12 cellular contexts compared by ENCODE assay signal in genomic region chr2:53130441-53130943, GRCh38.
A peak's percentile ranks its signal among the peaks of the same experiment; 100 is the strongest.
DNase-seq lines count a peak whose midpoint lies in the region; ATAC-seq and TF ChIP-seq lines count a peak whose summit lies in the region.
"Had no signal": no experiment of that assay in that cellular context is flagged by ENCODE, and none has a peak within 500 bp of the region (broad histone marks: within the 10 kb centered on the region; RNA-seq: fewer than 3 reads in every experiment).

No MANE protein-coding gene starts in this region.

- H3K4me3 ChIP-seq in BJ (ENCODE audit: low read depth, low read length) = no peak overlapping the region
- no peak overlapping the region for H3K4me3 ChIP-seq in astrocyte of the cerebellum (ENCODE audit: low read depth, low read length)

- CTCF ChIA-PET in BJ (lab: Yijun Ruan, JAX) = no interaction called here
- CTCF ChIA-PET in activated CD8-positive, alpha-beta T cell treated with anti-CD3 and anti-CD28 coated beads for 36 hours (lab: Charles Lee) = no interaction called here

- H3K27ac Mint-ChIP-seq in activated CD8-positive, alpha-beta T cell treated with anti-CD3 and anti-CD28 coated beads for 36 hours = no peak overlapping the region
- H3K27ac Mint-ChIP-seq: naive thymus-derived CD8-positive, alpha-beta T cell; stimulated activated memory B cell treated with anti-CD40 and anti-IgM and Interleukin-4, amounts not matched to agents 10 μg/mL and 1 μg/mL and 100 μg/mL, for 72 hours had no signal

- no peaks in the 10 kb centered on the region for H3K9me3 Mint-ChIP-seq in activated CD8-positive, alpha-beta T cell treated with anti-CD3 and anti-CD28 coated beads for 36 hours
- H3K9me3 Mint-ChIP-seq: stimulated activated memory B cell treated with anti-CD40 and anti-IgM and Interleukin-4, amounts not matched to agents 10 μg/mL and 1 μg/mL and 100 μg/mL, for 72 hours had no signal

- H3K36me3 ChIP-seq in BJ (ENCODE audit: control insufficient read depth, insufficient read depth, low read length) = no peaks in the 10 kb centered on the region

- no peaks in the 10 kb centered on the region for H3K36me3 Mint-ChIP-seq in activated CD8-positive, alpha-beta T cell treated with anti-CD3 and anti-CD28 coated beads for 36 hours (ENCODE audit: low read depth)
- H3K36me3 Mint-ChIP-seq: naive thymus-derived CD8-positive, alpha-beta T cell; stimulated activated memory B cell treated with anti-CD40 and anti-IgM and Interleukin-4, amounts not matched to agents 10 μg/mL and 1 μg/mL and 100 μg/mL, for 72 hours had no signal

- intact Hi-C loops in activated CD8-positive, alpha-beta T cell treated with anti-CD3 and anti-CD28 coated beads for 36 hours (cut with micrococcal nuclease) = no loop called here

- in situ Hi-C loops in astrocyte of the cerebellum (cut with HindIII; ENCODE audit: low sequenced_read_pairs) = no loop called here

- no peaks in the 10 kb centered on the region for H3K27me3 ChIP-seq in BJ (ENCODE audit: control insufficient read depth, insufficient read depth, low read length)

- no peak overlapping the region for H3K4me3 Mint-ChIP-seq in activated CD8-positive, alpha-beta T cell treated with anti-CD3 and anti-CD28 coated beads for 36 hours
- H3K4me3 Mint-ChIP-seq: naive thymus-derived CD8-positive, alpha-beta T cell; stimulated activated memory B cell treated with anti-CD40 and anti-IgM and Interleukin-4, amounts not matched to agents 10 μg/mL and 1 μg/mL and 100 μg/mL, for 72 hours had no signal

- POLR2A ChIA-PET in BJ (lab: Charles Lee) = no interaction called here
- POLR2A ChIA-PET in activated CD8-positive, alpha-beta T cell treated with anti-CD3 and anti-CD28 coated beads for 36 hours (lab: Charles Lee) = no interaction called here

- DNase-seq in BJ (ENCODE audit: low read depth) (peak; percentile 33), astrocyte of the cerebellum (ENCODE audit: low read depth) (peak; percentile 11), iris pigment epithelial cell (ENCODE audit: low read depth) (peak; percentile 82), hippocampal formation (lab: John Stamatoyannopoulos, UW) (no peak)
- no peak for DNase-seq in activated effector memory CD4-positive, alpha-beta T cell treated with Interleukin-2 at 50 U/mL for 16 hours
- DNase-seq in activated CD8-positive, alpha-beta T cell treated with anti-CD3 and anti-CD28 coated beads for 36 hours = no peak
- no peak for DNase-seq in activated naive CD4-positive, alpha-beta T cell (lab: John Stamatoyannopoulos, UW)
- DNase-seq: activated naive CD4-positive, alpha-beta T cell treated with Interleukin-2 at 50 U/mL for 16 hours; naive thymus-derived CD8-positive, alpha-beta T cell; NCI-H2081 treated with DMSO at 0.1 percent for 48 hours had no signal

- TF ChIP-seq CTCF in BJ (IDR thresholded peaks at IDR 0.05; ENCODE audit: insufficient read depth, low read depth, low read length) (no peak), astrocyte of the cerebellum (IDR thresholded peaks at IDR 0.05; ENCODE audit: low read depth, low read length, missing control alignments) (no peak)
- no peak for TF ChIP-seq CTCF in activated CD8-positive, alpha-beta T cell treated with anti-CD3 and anti-CD28 coated beads for 36 hours (IDR thresholded peaks at IDR 0.05)

- ATAC-seq in HG03442 (IDR thresholded peaks at IDR 0.05; ENCODE audit: unreplicated experiment) = peak; percentile 55
- ATAC-seq in activated CD8-positive, alpha-beta T cell treated with anti-CD3 and anti-CD28 coated beads for 36 hours = no peak
- ATAC-seq: naive thymus-derived CD8-positive, alpha-beta T cell; stimulated activated memory B cell treated with anti-CD40 and anti-IgM and Interleukin-4, amounts not matched to agents 10 μg/mL and 1 μg/mL and 100 μg/mL, for 72 hours had no signal

- H3K4me1 Mint-ChIP-seq in activated CD8-positive, alpha-beta T cell treated with anti-CD3 and anti-CD28 coated beads for 36 hours (ENCODE audit: low read depth) = no peaks in the 10 kb centered on the region
- H3K4me1 Mint-ChIP-seq: naive thymus-derived CD8-positive, alpha-beta T cell; stimulated activated memory B cell treated with anti-CD40 and anti-IgM and Interleukin-4, amounts not matched to agents 10 μg/mL and 1 μg/mL and 100 μg/mL, for 72 hours had no signal

- no peaks in the 10 kb centered on the region for H3K27me3 Mint-ChIP-seq in activated CD8-positive, alpha-beta T cell treated with anti-CD3 and anti-CD28 coated beads for 36 hours
- H3K27me3 Mint-ChIP-seq: naive thymus-derived CD8-positive, alpha-beta T cell; stimulated activated memory B cell treated with anti-CD40 and anti-IgM and Interleukin-4, amounts not matched to agents 10 μg/mL and 1 μg/mL and 100 μg/mL, for 72 hours had no signal

Comparison
In these comparisons a context has a peak if more than half of its experiments do, and no peak if none do; other contexts are left out.
1. DNase-seq: peak in BJ (single experiment), astrocyte of the cerebellum (single experiment) and iris pigment epithelial cell (single experiment); none in hippocampal formation (0 of 2), activated effector memory CD4-positive, alpha-beta T cell treated with Interleukin-2 at 50 U/mL for 16 hours (single experiment), activated CD8-positive, alpha-beta T cell treated with anti-CD3 and anti-CD28 coated beads for 36 hours (single experiment) and activated naive CD4-positive, alpha-beta T cell (0 of 4).